ENCODE assay signal across 25 cellular contexts in the genomic region with DNA sequence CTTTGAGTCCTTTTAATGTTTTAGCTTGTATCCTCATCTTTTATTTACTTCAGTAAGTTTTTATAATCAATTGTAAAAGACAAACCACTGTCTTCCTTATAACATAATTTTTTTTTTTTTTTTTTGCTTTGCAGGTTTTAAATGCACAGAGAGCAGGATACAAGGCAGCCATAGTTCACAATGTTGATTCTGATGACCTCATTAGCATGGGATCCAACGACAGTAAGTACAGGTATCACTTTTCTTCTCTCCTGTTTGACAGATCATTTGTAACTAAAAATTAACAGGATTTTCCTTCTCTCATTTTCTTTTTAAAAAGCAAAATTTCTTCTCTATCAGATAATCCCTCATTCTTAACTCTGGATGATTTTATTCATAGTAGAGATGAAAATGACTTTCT.
"Had no signal": no experiment of that assay in that cellular context is flagged by ENCODE, and none has a peak within 500 bp of the region (broad histone marks: within the 10 kb centered on the region; RNA-seq: fewer than 3 reads in every experiment).

No MANE protein-coding gene starts in this region.

- ATAC-seq: left cardiac atrium; naive thymus-derived CD4-positive, alpha-beta T cell; stimulated activated naive B cell treated with anti-CD40 and anti-IgM and Interleukin-4, amounts not matched to agents 10 μg/mL and 1 μg/mL and 100 μg/mL, for 72 hours had no signal

- H3K9me3 ChIP-seq: colonic mucosa, esophagus squamous epithelium, ovary, prostate gland, stomach, tibial nerve had no signal

- H3K36me3 ChIP-seq: cardiac muscle cell, colonic mucosa, ovary, prostate gland had no signal

- H3K27ac ChIP-seq: cardiac muscle cell, colonic mucosa, epithelial cell of prostate, esophagus squamous epithelium, ovary, prostate gland, stomach, tibial nerve had no signal

- H3K4me3 ChIP-seq: cardiac muscle cell, colonic mucosa, esophagus squamous epithelium, ovary, prostate gland, stomach, tibial nerve had no signal

- DNase-seq: activated CD4-positive, alpha-beta T cell treated with anti-CD3 and anti-CD28 coated beads for 4 hours; activated CD4-positive, alpha-beta T cell treated with anti-CD3 and anti-CD28 coated beads, Interleukin-2, amount 50 U/mL, for 4 hours; activated effector memory CD4-positive, alpha-beta T cell treated with Interleukin-2 at 50 U/mL for 16 hours; activated naive CD4-positive, alpha-beta T cell treated with Interleukin-2 at 50 U/mL for 16 hours; activated T-cell treated with anti-CD3 and anti-CD28 coated beads for 4 hours; aorta; cerebellar nuclear complex; colonic mucosa; effector CD8-positive, alpha-beta T cell; esophagus squamous epithelium; foreskin melanocyte; islet precursor cell; left cardiac atrium; mammary epithelial cell; midbrain; naive thymus-derived CD4-positive, alpha-beta T cell; ovary; stimulated activated CD4-positive, alpha-beta T cell treated with anti-CD3 and anti-CD28 coated beads, Interleukin-15, amount 100 ng/mL, for 24 hours; stimulated activated CD4-positive, alpha-beta T cell treated with anti-CD3 and anti-CD28 coated beads, Interleukin-2, amount 100 ng/mL, for 24 hours; stimulated activated naive B cell treated with anti-CD40 and anti-IgM and Interleukin-4, amounts not matched to agents 10 μg/mL and 1 μg/mL and 100 μg/mL, for 72 hours; stomach had no signal

- H3K27me3 ChIP-seq: cardiac muscle cell, colonic mucosa, esophagus squamous epithelium, ovary, stomach, tibial nerve had no signal

- H3K4me1 ChIP-seq: colonic mucosa, prostate gland had no signal
